ENCODE assay signal across 8 cellular contexts in genomic region chr4:89434364-89434988, GRCh38.
DNase-seq lines count a peak whose midpoint lies in the region; ATAC-seq and TF ChIP-seq lines count a peak whose summit lies in the region.

No MANE protein-coding gene starts in this region.

- in situ Hi-C loops in KBM-7 (cut with MboI; ENCODE audit: low pct_unique_long_range_greater_than_20kb, low sequenced_read_pairs) = loop anchor here (25.0 kb wide), 1 partner anchor 172 kb away; no protein-coding TSS in a partner anchor

- POLR2A ChIA-PET in naive thymus-derived CD4-positive, alpha-beta T cell (lab: Charles Lee) = no interaction called here

- peak overlapping the region in 1 of 9 donors; percentile 14 for H3K27ac Mint-ChIP-seq in naive thymus-derived CD4-positive, alpha-beta T cell

- no peak for TF ChIP-seq POLR2A in erythroblast (IDR thresholded peaks at IDR 0.05; ENCODE audit: low read length)

- H3K9me3 Mint-ChIP-seq in naive thymus-derived CD4-positive, alpha-beta T cell = no peaks in the 10 kb centered on the region

- H3K4me3 Mint-ChIP-seq in naive thymus-derived CD4-positive, alpha-beta T cell = no peak overlapping the region

- no peak overlapping the region for H3K4me3 ChIP-seq in naive thymus-derived CD4-positive, alpha-beta T cell (ENCODE audit: low read length)

- DNase-seq in NCI-H2171 treated with DMSO at 0.1 percent for 48 hours (lab: John Stamatoyannopoulos, UW) (peak; percentile 48), NCI-H2171 (lab: John Stamatoyannopoulos, UW) (no peak), KBM-7 (peak; percentile 47), SHP77 treated with DMSO at 0.1 percent for 48 hours (lab: John Stamatoyannopoulos, UW) (peak; percentile 14), erythroblast (lab: John Stamatoyannopoulos, UW) (peak; percentile 14 to 38), activated gamma-delta T cell (lab: John Stamatoyannopoulos, UW) (no peak)
- peak in 6 of 9 donors; percentile 28 to 61 (median 45) for DNase-seq in naive thymus-derived CD4-positive, alpha-beta T cell

- H3K4me1 Mint-ChIP-seq in naive thymus-derived CD4-positive, alpha-beta T cell = peaks cover 8 to 23% (median 13%) of the 10 kb centered on the region in 7 donors

- H3K36me3 ChIP-seq in naive thymus-derived CD4-positive, alpha-beta T cell (ENCODE audit: control insufficient read depth in 2 of 3, insufficient read depth in 3 of 3, low read length in 3 of 3) = no peaks in the 10 kb centered on the region

- no peaks in the 10 kb centered on the region for H3K4me1 ChIP-seq in naive thymus-derived CD4-positive, alpha-beta T cell (ENCODE audit: control insufficient read depth in 2 of 2, insufficient read depth in 2 of 2, low read length in 2 of 2)

- CTCF ChIA-PET in naive thymus-derived CD4-positive, alpha-beta T cell (lab: Charles Lee) = interaction anchor here (0.8 to 4.4 kb wide), 7 partner anchors 9 to 276 kb away, joined by 3 to 70 read pairs (median 4); no protein-coding TSS in a partner anchor

- H3K27me3 ChIP-seq in naive thymus-derived CD4-positive, alpha-beta T cell (ENCODE audit: control insufficient read depth in 2 of 2, insufficient read depth in 2 of 2, low read length in 2 of 2) = no peaks in the 10 kb centered on the region

- no peaks in the 10 kb centered on the region for H3K27me3 Mint-ChIP-seq in naive thymus-derived CD4-positive, alpha-beta T cell

- peak; percentile 65 for ATAC-seq in GM21576 (IDR thresholded peaks at IDR 0.05; ENCODE audit: unreplicated experiment)
- peak; percentile 72 for ATAC-seq in naive thymus-derived CD4-positive, alpha-beta T cell

- no peak overlapping the region for H3K27ac ChIP-seq in naive thymus-derived CD4-positive, alpha-beta T cell (ENCODE audit: low read depth, low read length)

- intact Hi-C loops in naive thymus-derived CD4-positive, alpha-beta T cell (cut with micrococcal nuclease) = loop anchor here (1.0 to 5.0 kb wide), 6 partner anchors 127 to 275 kb away; partner anchors contain the start of gene GPRIN3 (in 1 of the 2)

- H3K36me3 Mint-ChIP-seq in naive thymus-derived CD4-positive, alpha-beta T cell = peaks cover 0 to 6% (median 0%) of the 10 kb centered on the region in 5 donors

- no peaks in the 10 kb centered on the region for H3K9me3 ChIP-seq in naive thymus-derived CD4-positive, alpha-beta T cell (ENCODE audit: control insufficient read depth in 2 of 3, low read length in 3 of 3)

Comparison
In these comparisons a context has a peak if more than half of its experiments do, and no peak if none do; other contexts are left out.
1. DNase-seq: peak in NCI-H2171 treated with DMSO at 0.1 percent for 48 hours (single experiment), KBM-7 (single experiment), SHP77 treated with DMSO at 0.1 percent for 48 hours (single experiment), erythroblast (2 of 2) and naive thymus-derived CD4-positive, alpha-beta T cell (6 of 9); none in NCI-H2171 (single experiment) and activated gamma-delta T cell (single experiment).